13 cellular contexts compared by ENCODE assay signal in genomic region chr5:72600401-72600981, GRCh38.
DNase-seq lines count a peak whose midpoint lies in the region; ATAC-seq and TF ChIP-seq lines count a peak whose summit lies in the region.
"Had no signal": no experiment of that assay in that cellular context is flagged by ENCODE, and none has a peak within 500 bp of the region (broad histone marks: within the 10 kb centered on the region; RNA-seq: fewer than 3 reads in every experiment).

No MANE protein-coding gene starts in this region.

- POLR2A ChIA-PET in Panc1 (lab: Charles Lee), result no interaction called here
- POLR2A ChIA-PET in T-cell (lab: Charles Lee), result no interaction called here

- H3K36me3 ChIP-seq in Panc1 (ENCODE audit: control insufficient read depth, insufficient read depth, low read length) (no peaks in the 10 kb centered on the region), WERI-Rb-1 (no peaks in the 10 kb centered on the region)
- H3K36me3 ChIP-seq: spleen had no signal

- peaks cover 32% of the 10 kb centered on the region for H3K4me1 ChIP-seq in Panc1 (ENCODE audit: control insufficient read depth, insufficient read depth, low read length)

- no peaks in the 10 kb centered on the region for H3K9me3 Mint-ChIP-seq in T-cell

- H3K27ac ChIP-seq in Panc1 (ENCODE audit: low read length), result peak overlapping the region; percentile 68
- peak overlapping the region; percentile 95 for H3K27ac ChIP-seq in epithelial cell of prostate
- H3K27ac ChIP-seq in WERI-Rb-1, result no peak overlapping the region

- no peak overlapping the region for H3K4me3 Mint-ChIP-seq in T-cell
- H3K4me3 Mint-ChIP-seq: stimulated activated naive B cell treated with anti-CD40 and anti-IgM and Interleukin-4, amounts not matched to agents 10 μg/mL and 1 μg/mL and 100 μg/mL, for 72 hours; WTC11 had no signal

- H3K27me3 Mint-ChIP-seq in T-cell, result peaks cover 0 to 3% of the 10 kb centered on the region in 2 donors
- H3K27me3 Mint-ChIP-seq: stimulated activated naive B cell treated with anti-CD40 and anti-IgM and Interleukin-4, amounts not matched to agents 10 μg/mL and 1 μg/mL and 100 μg/mL, for 72 hours had no signal

- TF ChIP-seq CTCF in Panc1 (IDR thresholded peaks at IDR 0.05) (no peak), WERI-Rb-1 (IDR thresholded peaks at IDR 0.05; ENCODE audit: low read depth, low read length) (no peak)

- no peaks in the 10 kb centered on the region for H3K36me3 Mint-ChIP-seq in T-cell
- H3K36me3 Mint-ChIP-seq: activated naive CD4-positive, alpha-beta T cell treated with anti-CD3 and anti-CD28 coated beads, Interleukin-2, amount 50 U/mL, for 72 hours had no signal

- H3K27me3 ChIP-seq in Panc1 (ENCODE audit: control insufficient read depth, insufficient read depth, low read length) (no peaks in the 10 kb centered on the region), WERI-Rb-1 (ENCODE audit: insufficient read depth, low read depth, severe bottlenecking) (no peaks in the 10 kb centered on the region)
- H3K27me3 ChIP-seq: spleen had no signal

- CTCF ChIA-PET in Panc1 (lab: Charles Lee), result no interaction called here
- CTCF ChIA-PET in T-cell (lab: Charles Lee), result no interaction called here

- in situ Hi-C loops in Panc1 (cut with HindIII; ENCODE audit: low pct_unique_long_range_greater_than_20kb, low sequenced_read_pairs), result no loop called here

- peaks cover 16% of the 10 kb centered on the region; the same call in 1 of the 2 replicates for H3K9me3 ChIP-seq in Panc1 (ENCODE audit: control insufficient read depth, insufficient read depth, low read depth, low read length)
- H3K9me3 ChIP-seq in WERI-Rb-1 (ENCODE audit: severe bottlenecking), result peaks cover 13% of the 10 kb centered on the region

- H3K4me3 ChIP-seq in Panc1 (ENCODE audit: low read depth in 2 of 2, low read length in 2 of 2), result 0 out of 4 replicates have a peak overlapping the region, but pooled peaks of 1 of the 2 experiments have one; percentile 7
- H3K4me3 ChIP-seq in WERI-Rb-1 (ENCODE audit: low read depth, low read length), result no peak overlapping the region
- H3K4me3 ChIP-seq: spleen had no signal

- intact Hi-C loops in Panc1 (cut with micrococcal nuclease; ENCODE audit: unreplicated experiment), result no loop called here

- ATAC-seq in Panc1 (peak; percentile 97), T-cell (replicated peaks in 1 of 4) (no peak), HG03439 (IDR thresholded peaks at IDR 0.05; ENCODE audit: unreplicated experiment) (no peak)
- ATAC-seq: activated naive CD4-positive, alpha-beta T cell treated with anti-CD3 and anti-CD28 coated beads, Interleukin-2, amount 50 U/mL, for 72 hours; stimulated activated naive B cell treated with anti-CD40 and anti-IgM and Interleukin-4, amounts not matched to agents 10 μg/mL and 1 μg/mL and 100 μg/mL, for 72 hours; WTC11 had no signal

- no TSS peak for BruUV-seq in Panc1 (replicated peaks; lab: Mats Ljungman, UMichigan)

- DNase-seq in GM04503 (ENCODE audit: low read depth), result peak; percentile 95
- DNase-seq in Panc1 (ENCODE audit: low read depth, low spot score), result peak; percentile 90
- peak; percentile 95 for DNase-seq in epithelial cell of prostate (ENCODE audit: low read depth, low spot score)
- peak; percentile 83 for DNase-seq in renal cortical epithelial cell (ENCODE audit: low read depth)
- no peak for DNase-seq in T-cell
- DNase-seq in WERI-Rb-1, result no peak
- no peak for DNase-seq in cerebellar nuclear complex (lab: John Stamatoyannopoulos, UW)
- DNase-seq: NCI-H82; spleen; stimulated activated naive B cell treated with anti-CD40 and anti-IgM and Interleukin-4, amounts not matched to agents 10 μg/mL and 1 μg/mL and 100 μg/mL, for 72 hours had no signal

- H3K4me1 Mint-ChIP-seq in T-cell, result peaks cover 0 to 4% (median 0%) of the 10 kb centered on the region in 3 donors

- H3K27ac Mint-ChIP-seq in T-cell, result no peak overlapping the region
- H3K27ac Mint-ChIP-seq: activated naive CD4-positive, alpha-beta T cell treated with anti-CD3 and anti-CD28 coated beads, Interleukin-2, amount 50 U/mL, for 72 hours; stimulated activated naive B cell treated with anti-CD40 and anti-IgM and Interleukin-4, amounts not matched to agents 10 μg/mL and 1 μg/mL and 100 μg/mL, for 72 hours; WTC11 had no signal

Comparison
In these comparisons a context has a peak if more than half of its experiments do, and no peak if none do; other contexts are left out.
1. DNase-seq: peak in GM04503 (single experiment), Panc1 (single experiment), epithelial cell of prostate (single experiment) and renal cortical epithelial cell (single experiment); none in T-cell (0 of 34), WERI-Rb-1 (single experiment) and cerebellar nuclear complex (0 of 2).